29 cellular contexts compared by ENCODE assay signal in the genomic region with DNA sequence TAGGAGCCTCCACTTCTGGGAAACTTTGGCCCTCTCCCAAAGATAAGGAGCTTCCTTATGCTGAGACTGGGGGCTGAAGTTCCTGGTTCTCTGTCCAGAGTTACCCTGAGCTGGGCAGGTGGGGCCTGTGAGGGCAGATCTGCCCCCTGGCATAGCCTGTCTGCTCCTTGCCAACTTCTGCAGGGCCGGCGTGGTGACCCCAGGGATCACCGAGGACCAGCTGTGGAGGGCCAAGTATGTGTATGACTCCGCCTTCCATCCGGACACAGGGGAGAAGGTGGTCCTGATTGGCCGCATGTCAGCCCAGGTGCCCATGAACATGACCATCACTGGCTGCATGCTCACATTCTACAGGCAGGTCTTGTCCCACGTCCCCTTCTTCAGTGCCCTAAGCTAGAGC. TPM values are rescaled to one million over a fixed set of nuclear protein-coding genes. Genes with fewer than 3 reads are reported as not detected.
"Had no signal": no experiment of that assay in that cellular context is flagged by ENCODE, and none has a peak within 500 bp of the region (broad histone marks: within the 10 kb centered on the region; RNA-seq: fewer than 3 reads in every experiment).

No MANE protein-coding gene starts in this region.

- H3K36me3 ChIP-seq: neural progenitor cell, neutrophil, ovary, uterus had no signal

- DNase-seq: naive thymus-derived CD4-positive, alpha-beta T cell; natural killer cell; nucleus accumbens; ovary; psoas muscle; right cardiac atrium; right lobe of liver; sigmoid colon; small intestine; stimulated activated CD4-positive, alpha-beta T cell treated with anti-CD3 and anti-CD28 coated beads, Interleukin-12 subunit alpha, Interleukin-12 subunit beta, amount 100 ng/mL, for 4 hours; stimulated activated CD4-positive, alpha-beta T cell treated with anti-CD3 and anti-CD28 coated beads, Interleukin-1b, Interleukin-23, amount 100 ng/mL, for 48 hours; stimulated activated CD4-positive, alpha-beta T cell treated with anti-CD3 and anti-CD28 coated beads, Interleukin-4, amount 100 ng/mL, for 1 hour; stimulated activated CD4-positive, alpha-beta T cell treated with anti-CD3 and anti-CD28 coated beads, Interleukin-4, amount 100 ng/mL, for 4 hours; stimulated activated CD8-positive, alpha-beta memory T cell treated with anti-CD3 and anti-CD28 coated beads, Interleukin-4, amount 100 ng/mL, for 48 hours; stimulated activated naive B cell treated with anti-CD40 and anti-IgM and Interleukin-4, amounts not matched to agents 10 μg/mL and 1 μg/mL and 100 μg/mL, for 72 hours; stimulated activated naive CD4-positive, alpha-beta T cell treated with Interleukin-2 at 50 U/mL for 16 hours; stomach; thyroid gland; upper lobe of right lung; uterus had no signal

- H3K27me3 ChIP-seq: ovary, right lobe of liver, sigmoid colon, thyroid gland, tibial nerve, upper lobe of right lung, uterus had no signal

- H3K27ac Mint-ChIP-seq: nephron; neural progenitor cell; progenitor cell of endocrine pancreas; stimulated activated naive B cell treated with anti-CD40 and anti-IgM and Interleukin-4, amounts not matched to agents 10 μg/mL and 1 μg/mL and 100 μg/mL, for 72 hours; stimulated activated naive CD8-positive, alpha-beta T cell treated with anti-CD3 and anti-CD28 coated beads, Interleukin-15, Interleukin-2, amounts not matched to agents 100 ng/mL and 50 ng/mL, for 24 hours had no signal

- H3K4me3 Mint-ChIP-seq: naive thymus-derived CD4-positive, alpha-beta T cell; natural killer cell; nephron; neural progenitor cell; stimulated activated naive B cell treated with anti-CD40 and anti-IgM and Interleukin-4, amounts not matched to agents 10 μg/mL and 1 μg/mL and 100 μg/mL, for 72 hours; stimulated activated naive CD8-positive, alpha-beta T cell treated with anti-CD3 and anti-CD28 coated beads, Interleukin-15, Interleukin-2, amounts not matched to agents 100 ng/mL and 50 ng/mL, for 24 hours; type B pancreatic cell had no signal

- H3K9me3 Mint-ChIP-seq: naive thymus-derived CD4-positive, alpha-beta T cell; natural killer cell; nephron; neural progenitor cell; stimulated activated naive B cell treated with anti-CD40 and anti-IgM and Interleukin-4, amounts not matched to agents 10 μg/mL and 1 μg/mL and 100 μg/mL, for 72 hours; stimulated activated naive CD8-positive, alpha-beta T cell treated with anti-CD3 and anti-CD28 coated beads, Interleukin-15, Interleukin-2, amounts not matched to agents 100 ng/mL and 50 ng/mL, for 24 hours; type B pancreatic cell had no signal

- ATAC-seq: naive thymus-derived CD4-positive, alpha-beta T cell; natural killer cell; psoas muscle; right cardiac atrium; right lobe of liver; stimulated activated naive B cell treated with anti-CD40 and anti-IgM and Interleukin-4, amounts not matched to agents 10 μg/mL and 1 μg/mL and 100 μg/mL, for 72 hours; upper lobe of right lung had no signal

- H3K79me2 ChIP-seq: parathyroid adenoma had no signal

- H3K9me3 ChIP-seq: neutrophil, ovary, psoas muscle, right lobe of liver, sigmoid colon, stomach, thoracic aorta, thyroid gland, tibial nerve, upper lobe of right lung, uterus had no signal

- H3K27ac ChIP-seq: neural progenitor cell, neutrophil, ovary, parathyroid adenoma, psoas muscle, right lobe of liver, sigmoid colon, stomach, thoracic aorta, thyroid gland, tibial nerve, upper lobe of right lung, uterus had no signal

- H3K27me3 Mint-ChIP-seq: naive thymus-derived CD4-positive, alpha-beta T cell; stimulated activated naive B cell treated with anti-CD40 and anti-IgM and Interleukin-4, amounts not matched to agents 10 μg/mL and 1 μg/mL and 100 μg/mL, for 72 hours; stimulated activated naive CD8-positive, alpha-beta T cell treated with anti-CD3 and anti-CD28 coated beads, Interleukin-15, Interleukin-2, amounts not matched to agents 100 ng/mL and 50 ng/mL, for 24 hours had no signal

- H3K4me2 ChIP-seq: neural progenitor cell had no signal

- H3K36me3 Mint-ChIP-seq: neural progenitor cell had no signal

- FAIRE-seq: small intestine had no signal

- H2AFZ ChIP-seq: neural progenitor cell, parathyroid adenoma had no signal

- H3K9ac ChIP-seq: neural progenitor cell, parathyroid adenoma had no signal

- H3K4me3 ChIP-seq: neural progenitor cell, ovary, psoas muscle, right lobe of liver, sigmoid colon, stomach, thoracic aorta, thyroid gland, tibial nerve, upper lobe of right lung, uterus had no signal

RNA-seq across cellular contexts. Expression of gene KAZALD1, which starts 26.5 kb away (rescaled TPM):
- polyA plus RNA-seq: naive thymus-derived CD4-positive, alpha-beta T cell had no signal
